ENCODE assay signal across 1 cellular context in genomic region chr3:55522077-55522476, GRCh38.
TF ChIP-seq lines count a peak whose summit lies in the region.

No MANE protein-coding gene starts in this region.

TF ChIP-seq in IMR-90, 13 proteins besides CTCF, POLR2A, EP300 and RAD21 (continued from another document):
- TF ChIP-seq CHD1 (IDR thresholded peaks at IDR 0.05; ENCODE audit: low read depth, low read length) (no peak), NFE2L2 (IDR thresholded peaks at IDR 0.05; ENCODE audit: low read depth, low read length) (no peak), MAFK (IDR thresholded peaks at IDR 0.05; ENCODE audit: low read depth, low read length) (no peak), USF2 (IDR thresholded peaks at IDR 0.05; ENCODE audit: low read depth, low read length) (no peak), BHLHE40 (IDR thresholded peaks at IDR 0.05; ENCODE audit: low read depth, low read length) (no peak), ELK1 (IDR thresholded peaks at IDR 0.05; ENCODE audit: borderline replicate concordance, low read depth, low read length) (no peak), MAZ (IDR thresholded peaks at IDR 0.05; ENCODE audit: borderline replicate concordance, low read depth, low read length) (no peak), RFX5 (IDR thresholded peaks at IDR 0.05; ENCODE audit: low read depth, low read length) (no peak), RCOR1 (IDR thresholded peaks at IDR 0.05; ENCODE audit: insufficient replicate concordance, low read length) (no peak), SMC3 (IDR thresholded peaks at IDR 0.05; ENCODE audit: low read depth, low read length) (no peak)
